Comparison of ENCODE assay signal across 1 cellular context in the genomic region with DNA sequence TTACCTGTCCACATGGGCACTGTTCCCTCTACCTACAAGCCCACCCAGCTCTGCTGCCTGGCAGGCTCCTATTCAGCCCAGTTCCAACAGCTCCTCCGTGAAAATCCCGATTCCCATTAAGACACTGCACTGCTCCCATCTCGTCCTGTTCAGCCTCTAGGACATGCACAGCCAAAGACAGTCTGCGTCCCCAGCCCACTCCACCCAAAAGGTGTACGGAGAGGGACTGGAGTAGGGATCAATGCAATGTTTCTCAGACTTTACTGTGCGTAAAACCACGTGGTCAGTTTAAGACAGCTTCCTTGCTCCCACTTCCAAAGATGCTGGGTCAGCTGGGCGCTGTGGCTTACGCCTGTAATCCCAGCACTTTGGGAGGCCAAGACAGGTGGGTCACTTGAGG.
TF ChIP-seq lines count a peak whose summit lies in the region.

No MANE protein-coding gene starts in this region.

TF ChIP-seq in SK-N-SH treated with all-trans-retinoic acid at 6 μM for 48 hours, 23 proteins besides CTCF, POLR2A, EP300 and RAD21 (continued from another document):
- TF ChIP-seq, protein P1, sequence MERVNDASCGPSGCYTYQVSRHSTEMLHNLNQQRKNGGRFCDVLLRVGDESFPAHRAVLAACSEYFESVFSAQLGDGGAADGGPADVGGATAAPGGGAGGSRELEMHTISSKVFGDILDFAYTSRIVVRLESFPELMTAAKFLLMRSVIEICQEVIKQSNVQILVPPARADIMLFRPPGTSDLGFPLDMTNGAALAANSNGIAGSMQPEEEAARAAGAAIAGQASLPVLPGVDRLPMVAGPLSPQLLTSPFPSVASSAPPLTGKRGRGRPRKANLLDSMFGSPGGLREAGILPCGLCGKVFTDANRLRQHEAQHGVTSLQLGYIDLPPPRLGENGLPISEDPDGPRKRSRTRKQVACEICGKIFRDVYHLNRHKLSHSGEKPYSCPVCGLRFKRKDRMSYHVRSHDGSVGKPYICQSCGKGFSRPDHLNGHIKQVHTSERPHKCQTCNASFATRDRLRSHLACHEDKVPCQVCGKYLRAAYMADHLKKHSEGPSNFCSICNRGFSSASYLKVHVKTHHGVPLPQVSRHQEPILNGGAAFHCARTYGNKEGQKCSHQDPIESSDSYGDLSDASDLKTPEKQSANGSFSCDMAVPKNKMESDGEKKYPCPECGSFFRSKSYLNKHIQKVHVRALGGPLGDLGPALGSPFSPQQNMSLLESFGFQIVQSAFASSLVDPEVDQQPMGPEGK (CRISPR knock-in tag; IDR thresholded peaks at IDR 0.05; ENCODE audit: borderline replicate concordance), result no peak
- TF ChIP-seq ARNTL (CRISPR knock-in tag; IDR thresholded peaks at IDR 0.05; ENCODE audit: borderline replicate concordance, low read depth) (no peak), RARB (CRISPR knock-in tag; IDR thresholded peaks at IDR 0.05) (no peak), OSR1 (CRISPR knock-in tag; IDR thresholded peaks at IDR 0.05) (no peak), ISL1 (CRISPR knock-in tag; IDR thresholded peaks at IDR 0.05) (no peak)
- TF ChIP-seq, protein P2, sequence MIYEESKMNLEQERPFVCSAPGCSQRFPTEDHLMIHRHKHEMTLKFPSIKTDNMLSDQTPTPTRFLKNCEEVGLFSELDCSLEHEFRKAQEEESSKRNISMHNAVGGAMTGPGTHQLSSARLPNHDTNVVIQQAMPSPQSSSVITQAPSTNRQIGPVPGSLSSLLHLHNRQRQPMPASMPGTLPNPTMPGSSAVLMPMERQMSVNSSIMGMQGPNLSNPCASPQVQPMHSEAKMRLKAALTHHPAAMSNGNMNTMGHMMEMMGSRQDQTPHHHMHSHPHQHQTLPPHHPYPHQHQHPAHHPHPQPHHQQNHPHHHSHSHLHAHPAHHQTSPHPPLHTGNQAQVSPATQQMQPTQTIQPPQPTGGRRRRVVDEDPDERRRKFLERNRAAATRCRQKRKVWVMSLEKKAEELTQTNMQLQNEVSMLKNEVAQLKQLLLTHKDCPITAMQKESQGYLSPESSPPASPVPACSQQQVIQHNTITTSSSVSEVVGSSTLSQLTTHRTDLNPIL (CRISPR knock-in tag; IDR thresholded peaks at IDR 0.05; ENCODE audit: low read depth), result no peak
